Comparison of ENCODE assay signal across 23 cellular contexts in genomic region chr20:38722708-38723068, GRCh38. TPM values are rescaled to one million over a fixed set of nuclear protein-coding genes. Genes with fewer than 3 reads are reported as not detected.
DNase-seq lines count a peak whose midpoint lies in the region; TF ChIP-seq lines count a peak whose summit lies in the region.
"Had no signal": no experiment of that assay in that cellular context is flagged by ENCODE, and none has a peak within 500 bp of the region (broad histone marks: within the 10 kb centered on the region; RNA-seq: fewer than 3 reads in every experiment).

No MANE protein-coding gene starts in this region.

- H3K4me1 Mint-ChIP-seq in IgD-negative memory B cell (peaks cover 27 to 31% (median 27%) of the 10 kb centered on the region in 3 donors), endodermal cell (peaks cover 25% of the 10 kb centered on the region), neural crest cell (peaks cover 33% of the 10 kb centered on the region), mesothelial cell of epicardium (peaks cover 18% of the 10 kb centered on the region)
- H3K4me1 Mint-ChIP-seq in activated CD4-positive, alpha-beta memory T cell treated with anti-CD3 and anti-CD28 coated beads for 36 hours (ENCODE audit: low read depth) = peaks cover 35% of the 10 kb centered on the region

- no peak for TF ChIP-seq CTCF in endodermal cell (conservative IDR thresholded peaks at IDR 0.05)
- no peak for TF ChIP-seq CTCF in neural crest cell (conservative IDR thresholded peaks at IDR 0.05)
- TF ChIP-seq CTCF in mesothelial cell of epicardium (IDR thresholded peaks at IDR 0.05; ENCODE audit: unreplicated experiment) = no peak

- H3K9me3 ChIP-seq in endodermal cell (ENCODE audit: control insufficient read depth, low read length) = no peaks in the 10 kb centered on the region
- H3K9me3 ChIP-seq: testis had no signal

- peaks cover 0 to 8% (median 2%) of the 10 kb centered on the region in 3 donors for H3K9me3 Mint-ChIP-seq in IgD-negative memory B cell
- no peaks in the 10 kb centered on the region for H3K9me3 Mint-ChIP-seq in endodermal cell
- H3K9me3 Mint-ChIP-seq in neural crest cell = no peaks in the 10 kb centered on the region
- H3K9me3 Mint-ChIP-seq in activated CD4-positive, alpha-beta memory T cell treated with anti-CD3 and anti-CD28 coated beads for 36 hours = no peaks in the 10 kb centered on the region
- no peaks in the 10 kb centered on the region for H3K9me3 Mint-ChIP-seq in mesothelial cell of epicardium

- peaks cover 100% of the 10 kb centered on the region for H3K27me3 ChIP-seq in endodermal cell (ENCODE audit: control insufficient read depth, insufficient read depth, low read length, poor library complexity, severe bottlenecking)
- H3K27me3 ChIP-seq: testis had no signal

- peaks cover 4% of the 10 kb centered on the region for H3K36me3 Mint-ChIP-seq in IgD-negative memory B cell
- no peaks in the 10 kb centered on the region for H3K36me3 Mint-ChIP-seq in endodermal cell (ENCODE audit: low read depth)
- H3K36me3 Mint-ChIP-seq in neural crest cell (ENCODE audit: low read depth) = no peaks in the 10 kb centered on the region
- no peaks in the 10 kb centered on the region for H3K36me3 Mint-ChIP-seq in activated CD4-positive, alpha-beta memory T cell treated with anti-CD3 and anti-CD28 coated beads for 36 hours
- no peaks in the 10 kb centered on the region for H3K36me3 Mint-ChIP-seq in mesothelial cell of epicardium

- H3K4me1 ChIP-seq in endodermal cell (ENCODE audit: control insufficient read depth, insufficient read depth, low read length) = peaks cover 8% of the 10 kb centered on the region
- H3K4me1 ChIP-seq: testis had no signal

- WGBS in endodermal cell (ENCODE audit: insufficient coverage in 1 of 2, insufficient read length in 1 of 2), 2 experiments = 0 to 2% methylated on average over 1 to 11 of the region's 11 CpGs

- no peaks in the 10 kb centered on the region for H3K36me3 ChIP-seq in endodermal cell (ENCODE audit: control insufficient read depth, insufficient read depth, low read length)

- intact Hi-C loops in activated CD4-positive, alpha-beta memory T cell treated with anti-CD3 and anti-CD28 coated beads for 36 hours (cut with micrococcal nuclease) = loop anchor here (1.0 kb wide), 1 partner anchor 9 kb away; no protein-coding TSS in a partner anchor

- H3K27ac ChIP-seq in endodermal cell (ENCODE audit: low read depth, low read length) = no peak overlapping the region
- H3K27ac ChIP-seq: 22Rv1, skin epidermis, testis had no signal

- no peak overlapping the region for H3K9ac ChIP-seq in endodermal cell (ENCODE audit: extremely low read depth, low read length, poor library complexity, severe bottlenecking)

- peak overlapping the region in 2 of 3 donors; percentile 86 to 96 for H3K27ac Mint-ChIP-seq in IgD-negative memory B cell
- H3K27ac Mint-ChIP-seq in endodermal cell = no peak overlapping the region
- H3K27ac Mint-ChIP-seq in neural crest cell (ENCODE audit: unreplicated experiment) = no peak overlapping the region
- no peak overlapping the region for H3K27ac Mint-ChIP-seq in activated CD4-positive, alpha-beta memory T cell treated with anti-CD3 and anti-CD28 coated beads for 36 hours
- no peak overlapping the region for H3K27ac Mint-ChIP-seq in mesothelial cell of epicardium

- peak; percentile 19 for DNase-seq in DMS79 treated with DMSO at 0.1 percent for 48 hours (lab: John Stamatoyannopoulos, UW)
- no peak for DNase-seq in DMS79 (lab: John Stamatoyannopoulos, UW)
- DNase-seq in endodermal cell = peak; percentile 83
- no peak for DNase-seq in neural crest cell (ENCODE audit: low read depth, low spot score)
- no peak for DNase-seq in activated CD4-positive, alpha-beta memory T cell treated with anti-CD3 and anti-CD28 coated beads for 36 hours
- DNase-seq in mesothelial cell of epicardium (ENCODE audit: low spot score in 2 of 2, unreplicated experiment in 2 of 2) = no peak
- no peak for DNase-seq in stimulated activated CD4-positive, alpha-beta T cell treated with anti-CD3 and anti-CD28 coated beads, Interleukin-4, amount 100 ng/mL, for 24 hours
- DNase-seq: DMS153; effector CD8-positive, alpha-beta T cell; MM.1S; NCI-H1930; SHP77; testis had no signal

- CTCF ChIA-PET in activated CD4-positive, alpha-beta memory T cell treated with anti-CD3 and anti-CD28 coated beads for 36 hours (lab: Charles Lee) = interaction anchor here (1.3 to 3.2 kb wide), 2 partner anchors 28 to 64 kb away, joined by 5 to 12 read pairs; no protein-coding TSS in a partner anchor

- H3K27me3 Mint-ChIP-seq in IgD-negative memory B cell (peaks cover 72% of the 10 kb centered on the region), endodermal cell (ENCODE audit: insufficient read depth) (peaks cover 100% of the 10 kb centered on the region), neural crest cell (ENCODE audit: low read depth) (peaks cover 100% of the 10 kb centered on the region), mesothelial cell of epicardium (ENCODE audit: low read depth) (peaks cover 99% of the 10 kb centered on the region)
- peaks cover 77% of the 10 kb centered on the region for H3K27me3 Mint-ChIP-seq in activated CD4-positive, alpha-beta memory T cell treated with anti-CD3 and anti-CD28 coated beads for 36 hours

- H3K4me3 ChIP-seq in endodermal cell (ENCODE audit: low read length) = no peak overlapping the region

- peak overlapping the region in 2 of 4 donors; percentile 64 to 87 for H3K4me3 Mint-ChIP-seq in IgD-negative memory B cell
- no peak overlapping the region for H3K4me3 Mint-ChIP-seq in endodermal cell
- peak overlapping the region; percentile 13 for H3K4me3 Mint-ChIP-seq in neural crest cell
- no peak overlapping the region for H3K4me3 Mint-ChIP-seq in activated CD4-positive, alpha-beta memory T cell treated with anti-CD3 and anti-CD28 coated beads for 36 hours
- no peak overlapping the region for H3K4me3 Mint-ChIP-seq in mesothelial cell of epicardium

- POLR2A ChIA-PET in activated CD4-positive, alpha-beta memory T cell treated with anti-CD3 and anti-CD28 coated beads for 36 hours (lab: Charles Lee) = no interaction called here

RNA-seq across cellular contexts. Expression of gene SLC32A1, which starts 1.6 kb away (rescaled TPM):
- polyA plus RNA-seq in IgD-negative memory B cell = not detected
- total RNA-seq in endodermal cell (not detected), neural crest cell (0.09 and 0.16 TPM in 2 replicates), mesothelial cell of epicardium (not detected in 3 replicates)
- 0.64 TPM for polyA plus RNA-seq in endodermal cell (2013, experiment 1 of 2)
- 0.37 TPM for polyA plus RNA-seq in endodermal cell (2013, experiment 2 of 2)
- not detected for total RNA-seq in activated CD4-positive, alpha-beta memory T cell treated with anti-CD3 and anti-CD28 coated beads for 36 hours
- total RNA-seq: cardiac septum; lung microvascular endothelial cell; progenitor cell of endocrine pancreas; T-helper 2 cell treated with Interferon-gamma antibody and Interleukin-4, amounts not matched to agents 100 ng/mL and 5 ng/mL, for 36 hours had no signal
- polyA plus RNA-seq: BJ; keratinocyte; naive thymus-derived CD4-positive, alpha-beta T cell had no signal

RNA-seq across cellular contexts. Expression of gene ACTR5, which starts 25.6 kb away (rescaled TPM):
- 12.5 TPM for polyA plus RNA-seq in IgD-negative memory B cell
- total RNA-seq in endodermal cell = 10 to 100 TPM in 1 of 2 donors, 1 to 10 TPM in 1; 7.9 to 11.2 TPM
- 11.4 TPM for polyA plus RNA-seq in endodermal cell (2013, experiment 1 of 2)
- 10.0 TPM for polyA plus RNA-seq in endodermal cell (2013, experiment 2 of 2)
- total RNA-seq in neural crest cell = 14.3 and 14.9 TPM in 2 replicates
- total RNA-seq in activated CD4-positive, alpha-beta memory T cell treated with anti-CD3 and anti-CD28 coated beads for 36 hours = 10 to 100 TPM; 11.0 TPM
- total RNA-seq in mesothelial cell of epicardium = 9.5 to 9.7 TPM (median 9.5 TPM) in 3 replicates

Comparison
In these comparisons a context has a peak if more than half of its experiments do, and no peak if none do; other contexts are left out.
1. DNase-seq: peak in DMS79 treated with DMSO at 0.1 percent for 48 hours (single experiment) and endodermal cell (single experiment); none in DMS79 (single experiment), neural crest cell (single experiment), activated CD4-positive, alpha-beta memory T cell treated with anti-CD3 and anti-CD28 coated beads for 36 hours (single experiment), mesothelial cell of epicardium (0 of 2) and stimulated activated CD4-positive, alpha-beta T cell treated with anti-CD3 and anti-CD28 coated beads, Interleukin-4, amount 100 ng/mL, for 24 hours (single experiment).
2. H3K27ac Mint-ChIP-seq: peak in IgD-negative memory B cell (2 of 3); none in endodermal cell (single experiment), neural crest cell (single experiment), activated CD4-positive, alpha-beta memory T cell treated with anti-CD3 and anti-CD28 coated beads for 36 hours (single experiment) and mesothelial cell of epicardium (single experiment).